In genomic region chr19:54209058-54209747, GRCh38 we compare ENCODE assay signal across 1 cellular context.
TF ChIP-seq lines count a peak whose summit lies in the region.

No MANE protein-coding gene starts in this region.

TF ChIP-seq in H1, 55 proteins besides CTCF, POLR2A, EP300 and RAD21:
- TF ChIP-seq PHF8 (conservative IDR thresholded peaks at IDR 0.05; ENCODE audit: low read depth, low read length) (no peak), SIN3A (conservative IDR thresholded peaks at IDR 0.05 in 1 of 2, IDR thresholded peaks at IDR 0.05 in 1 of 2; ENCODE audit: low read depth in 1 of 2, low read length in 2 of 2) (0 out of 4 replicates have a peak, but pooled peaks of 1 of the 2 experiments have one; percentile 41), SRF (IDR thresholded peaks at IDR 0.05; ENCODE audit: low read depth, low read length) (no peak), SIRT6 (IDR thresholded peaks at IDR 0.05; ENCODE audit: low read length) (peak; percentile 16), CTBP2 (IDR thresholded peaks at IDR 0.05; ENCODE audit: borderline replicate concordance, insufficient read depth, insufficient read length, low read length) (no peak), E2F6 (IDR thresholded peaks at IDR 0.05) (no peak), EGR1 (IDR thresholded peaks at IDR 0.05; ENCODE audit: borderline replicate concordance, low read depth, low read length) (no peak), ZNF274 (IDR thresholded peaks at IDR 0.05; ENCODE audit: borderline replicate concordance, extremely low read depth, low read length) (no peak), JUND (IDR thresholded peaks at IDR 0.05; ENCODE audit: low read length) (no peak), GTF2F1 (IDR thresholded peaks at IDR 0.05; ENCODE audit: borderline replicate concordance, low read depth, low read length) (no peak), USF2 (IDR thresholded peaks at IDR 0.05; ENCODE audit: low read length) (no peak), BCL11A (IDR thresholded peaks at IDR 0.05; ENCODE audit: low read depth in 2 of 2, low read length in 2 of 2) (peak in 1 of 2 experiments; percentile 4), POLR2AphosphoS5 (IDR thresholded peaks at IDR 0.05; ENCODE audit: low read depth, low read length) (peak; percentile 16), HDAC2 (IDR thresholded peaks at IDR 0.05; ENCODE audit: borderline replicate concordance in 1 of 2, low read depth in 2 of 2, low read length in 2 of 2) (no peak), SP4 (IDR thresholded peaks at IDR 0.05; ENCODE audit: low read length) (no peak), CBX8 (IDR thresholded peaks at IDR 0.05; ENCODE audit: borderline replicate concordance, low read depth, low read length) (no peak), JUN (IDR thresholded peaks at IDR 0.05; ENCODE audit: low read depth, low read length) (no peak), RFX5 (IDR thresholded peaks at IDR 0.05; ENCODE audit: borderline replicate concordance, low read depth, low read length) (no peak), POU5F1 (IDR thresholded peaks at IDR 0.05; ENCODE audit: low read depth, low read length) (no peak), NRF1 (IDR thresholded peaks at IDR 0.05; ENCODE audit: low read depth, low read length) (no peak), EZH2 (IDR thresholded peaks at IDR 0.05; ENCODE audit: low read depth, low read length, severe bottlenecking) (no peak), MAX (IDR thresholded peaks at IDR 0.05) (no peak), BRCA1 (IDR thresholded peaks at IDR 0.05; ENCODE audit: low read depth, low read length) (no peak), TAF7 (optimal IDR thresholded peaks at IDR 0.05; ENCODE audit: borderline replicate concordance, low read depth, low read length) (peak; percentile 22), HDAC6 (IDR thresholded peaks at IDR 0.05; ENCODE audit: low read depth, low read length) (no peak)
- TF ChIP-seq, protein P1, sequence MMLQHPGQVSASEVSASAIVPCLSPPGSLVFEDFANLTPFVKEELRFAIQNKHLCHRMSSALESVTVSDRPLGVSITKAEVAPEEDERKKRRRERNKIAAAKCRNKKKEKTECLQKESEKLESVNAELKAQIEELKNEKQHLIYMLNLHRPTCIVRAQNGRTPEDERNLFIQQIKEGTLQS (IDR thresholded peaks at IDR 0.05; ENCODE audit: insufficient read depth, low read depth, low read length) = no peak
- TF ChIP-seq, protein P2, sequence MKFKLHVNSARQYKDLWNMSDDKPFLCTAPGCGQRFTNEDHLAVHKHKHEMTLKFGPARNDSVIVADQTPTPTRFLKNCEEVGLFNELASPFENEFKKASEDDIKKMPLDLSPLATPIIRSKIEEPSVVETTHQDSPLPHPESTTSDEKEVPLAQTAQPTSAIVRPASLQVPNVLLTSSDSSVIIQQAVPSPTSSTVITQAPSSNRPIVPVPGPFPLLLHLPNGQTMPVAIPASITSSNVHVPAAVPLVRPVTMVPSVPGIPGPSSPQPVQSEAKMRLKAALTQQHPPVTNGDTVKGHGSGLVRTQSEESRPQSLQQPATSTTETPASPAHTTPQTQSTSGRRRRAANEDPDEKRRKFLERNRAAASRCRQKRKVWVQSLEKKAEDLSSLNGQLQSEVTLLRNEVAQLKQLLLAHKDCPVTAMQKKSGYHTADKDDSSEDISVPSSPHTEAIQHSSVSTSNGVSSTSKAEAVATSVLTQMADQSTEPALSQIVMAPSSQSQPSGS (IDR thresholded peaks at IDR 0.05; ENCODE audit: low read length) = no peak
TF ChIP-seq in H1: peak in this region for 5.
